ENCODE assay signal across 1 cellular context in genomic region chr13:110888390-110888789, GRCh38.
TF ChIP-seq lines count a peak whose summit lies in the region.

No MANE protein-coding gene starts in this region.

TF ChIP-seq in GM23338, 12 proteins besides CTCF, POLR2A, EP300 and RAD21 (continued from another document):
- TF ChIP-seq, protein P1, sequence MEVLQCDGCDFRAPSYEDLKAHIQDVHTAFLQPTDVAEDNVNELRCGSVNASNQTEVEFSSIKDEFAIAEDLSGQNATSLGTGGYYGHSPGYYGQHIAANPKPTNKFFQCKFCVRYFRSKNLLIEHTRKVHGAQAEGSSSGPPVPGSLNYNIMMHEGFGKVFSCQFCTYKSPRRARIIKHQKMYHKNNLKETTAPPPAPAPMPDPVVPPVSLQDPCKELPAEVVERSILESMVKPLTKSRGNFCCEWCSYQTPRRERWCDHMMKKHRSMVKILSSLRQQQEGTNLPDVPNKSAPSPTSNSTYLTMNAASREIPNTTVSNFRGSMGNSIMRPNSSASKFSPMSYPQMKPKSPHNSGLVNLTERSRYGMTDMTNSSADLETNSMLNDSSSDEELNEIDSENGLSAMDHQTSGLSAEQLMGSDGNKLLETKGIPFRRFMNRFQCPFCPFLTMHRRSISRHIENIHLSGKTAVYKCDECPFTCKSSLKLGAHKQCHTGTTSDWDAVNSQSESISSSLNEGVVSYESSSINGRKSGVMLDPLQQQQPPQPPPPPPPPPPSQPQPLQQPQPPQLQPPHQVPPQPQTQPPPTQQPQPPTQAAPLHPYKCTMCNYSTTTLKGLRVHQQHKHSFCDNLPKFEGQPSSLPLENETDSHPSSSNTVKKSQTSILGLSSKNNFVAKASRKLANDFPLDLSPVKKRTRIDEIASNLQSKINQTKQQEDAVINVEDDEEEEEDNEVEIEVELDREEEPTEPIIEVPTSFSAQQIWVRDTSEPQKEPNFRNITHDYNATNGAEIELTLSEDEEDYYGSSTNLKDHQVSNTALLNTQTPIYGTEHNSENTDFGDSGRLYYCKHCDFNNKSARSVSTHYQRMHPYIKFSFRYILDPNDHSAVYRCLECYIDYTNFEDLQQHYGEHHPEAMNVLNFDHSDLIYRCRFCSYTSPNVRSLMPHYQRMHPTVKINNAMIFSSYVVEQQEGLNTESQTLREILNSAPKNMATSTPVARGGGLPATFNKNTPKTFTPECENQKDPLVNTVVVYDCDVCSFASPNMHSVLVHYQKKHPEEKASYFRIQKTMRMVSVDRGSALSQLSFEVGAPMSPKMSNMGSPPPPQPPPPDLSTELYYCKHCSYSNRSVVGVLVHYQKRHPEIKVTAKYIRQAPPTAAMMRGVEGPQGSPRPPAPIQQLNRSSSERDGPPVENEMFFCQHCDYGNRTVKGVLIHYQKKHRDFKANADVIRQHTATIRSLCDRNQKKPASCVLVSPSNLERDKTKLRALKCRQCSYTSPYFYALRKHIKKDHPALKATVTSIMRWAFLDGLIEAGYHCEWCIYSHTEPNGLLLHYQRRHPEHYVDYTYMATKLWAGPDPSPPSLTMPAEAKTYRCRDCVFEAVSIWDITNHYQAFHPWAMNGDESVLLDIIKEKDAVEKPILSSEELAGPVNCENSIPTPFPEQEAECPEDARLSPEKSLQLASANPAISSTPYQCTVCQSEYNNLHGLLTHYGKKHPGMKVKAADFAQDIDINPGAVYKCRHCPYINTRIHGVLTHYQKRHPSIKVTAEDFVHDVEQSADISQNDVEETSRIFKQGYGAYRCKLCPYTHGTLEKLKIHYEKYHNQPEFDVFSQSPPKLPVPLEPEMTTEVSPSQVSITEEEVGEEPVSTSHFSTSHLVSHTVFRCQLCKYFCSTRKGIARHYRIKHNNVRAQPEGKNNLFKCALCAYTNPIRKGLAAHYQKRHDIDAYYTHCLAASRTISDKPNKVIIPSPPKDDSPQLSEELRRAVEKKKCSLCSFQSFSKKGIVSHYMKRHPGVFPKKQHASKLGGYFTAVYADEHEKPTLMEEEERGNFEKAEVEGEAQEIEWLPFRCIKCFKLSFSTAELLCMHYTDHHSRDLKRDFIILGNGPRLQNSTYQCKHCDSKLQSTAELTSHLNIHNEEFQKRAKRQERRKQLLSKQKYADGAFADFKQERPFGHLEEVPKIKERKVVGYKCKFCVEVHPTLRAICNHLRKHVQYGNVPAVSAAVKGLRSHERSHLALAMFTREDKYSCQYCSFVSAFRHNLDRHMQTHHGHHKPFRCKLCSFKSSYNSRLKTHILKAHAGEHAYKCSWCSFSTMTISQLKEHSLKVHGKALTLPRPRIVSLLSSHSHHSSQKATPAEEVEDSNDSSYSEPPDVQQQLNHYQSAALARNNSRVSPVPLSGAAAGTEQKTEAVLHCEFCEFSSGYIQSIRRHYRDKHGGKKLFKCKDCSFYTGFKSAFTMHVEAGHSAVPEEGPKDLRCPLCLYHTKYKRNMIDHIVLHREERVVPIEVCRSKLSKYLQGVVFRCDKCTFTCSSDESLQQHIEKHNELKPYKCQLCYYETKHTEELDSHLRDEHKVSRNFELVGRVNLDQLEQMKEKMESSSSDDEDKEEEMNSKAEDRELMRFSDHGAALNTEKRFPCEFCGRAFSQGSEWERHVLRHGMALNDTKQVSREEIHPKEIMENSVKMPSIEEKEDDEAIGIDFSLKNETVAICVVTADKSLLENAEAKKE (CRISPR knock-in tag; IDR thresholded peaks at IDR 0.05), result no peak
- TF ChIP-seq NANOG (IDR thresholded peaks at IDR 0.05; ENCODE audit: borderline replicate concordance) (no peak), STAT1 (IDR thresholded peaks at IDR 0.05; ENCODE audit: unreplicated experiment) (no peak), EZH2phosphoT487 (IDR thresholded peaks at IDR 0.05; ENCODE audit: unreplicated experiment) (no peak), ZNF114 (CRISPR knock-in tag; IDR thresholded peaks at IDR 0.05) (no peak), JUNB (IDR thresholded peaks at IDR 0.05; ENCODE audit: unreplicated experiment) (no peak)
- TF ChIP-seq, protein P2, sequence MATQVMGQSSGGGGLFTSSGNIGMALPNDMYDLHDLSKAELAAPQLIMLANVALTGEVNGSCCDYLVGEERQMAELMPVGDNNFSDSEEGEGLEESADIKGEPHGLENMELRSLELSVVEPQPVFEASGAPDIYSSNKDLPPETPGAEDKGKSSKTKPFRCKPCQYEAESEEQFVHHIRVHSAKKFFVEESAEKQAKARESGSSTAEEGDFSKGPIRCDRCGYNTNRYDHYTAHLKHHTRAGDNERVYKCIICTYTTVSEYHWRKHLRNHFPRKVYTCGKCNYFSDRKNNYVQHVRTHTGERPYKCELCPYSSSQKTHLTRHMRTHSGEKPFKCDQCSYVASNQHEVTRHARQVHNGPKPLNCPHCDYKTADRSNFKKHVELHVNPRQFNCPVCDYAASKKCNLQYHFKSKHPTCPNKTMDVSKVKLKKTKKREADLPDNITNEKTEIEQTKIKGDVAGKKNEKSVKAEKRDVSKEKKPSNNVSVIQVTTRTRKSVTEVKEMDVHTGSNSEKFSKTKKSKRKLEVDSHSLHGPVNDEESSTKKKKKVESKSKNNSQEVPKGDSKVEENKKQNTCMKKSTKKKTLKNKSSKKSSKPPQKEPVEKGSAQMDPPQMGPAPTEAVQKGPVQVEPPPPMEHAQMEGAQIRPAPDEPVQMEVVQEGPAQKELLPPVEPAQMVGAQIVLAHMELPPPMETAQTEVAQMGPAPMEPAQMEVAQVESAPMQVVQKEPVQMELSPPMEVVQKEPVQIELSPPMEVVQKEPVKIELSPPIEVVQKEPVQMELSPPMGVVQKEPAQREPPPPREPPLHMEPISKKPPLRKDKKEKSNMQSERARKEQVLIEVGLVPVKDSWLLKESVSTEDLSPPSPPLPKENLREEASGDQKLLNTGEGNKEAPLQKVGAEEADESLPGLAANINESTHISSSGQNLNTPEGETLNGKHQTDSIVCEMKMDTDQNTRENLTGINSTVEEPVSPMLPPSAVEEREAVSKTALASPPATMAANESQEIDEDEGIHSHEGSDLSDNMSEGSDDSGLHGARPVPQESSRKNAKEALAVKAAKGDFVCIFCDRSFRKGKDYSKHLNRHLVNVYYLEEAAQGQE (IDR thresholded peaks at IDR 0.05; ENCODE audit: unreplicated experiment), result no peak
TF ChIP-seq in GM23338: peak in this region for 0.
